Comparison of ENCODE assay signal across 16 cellular contexts in the genomic region with DNA sequence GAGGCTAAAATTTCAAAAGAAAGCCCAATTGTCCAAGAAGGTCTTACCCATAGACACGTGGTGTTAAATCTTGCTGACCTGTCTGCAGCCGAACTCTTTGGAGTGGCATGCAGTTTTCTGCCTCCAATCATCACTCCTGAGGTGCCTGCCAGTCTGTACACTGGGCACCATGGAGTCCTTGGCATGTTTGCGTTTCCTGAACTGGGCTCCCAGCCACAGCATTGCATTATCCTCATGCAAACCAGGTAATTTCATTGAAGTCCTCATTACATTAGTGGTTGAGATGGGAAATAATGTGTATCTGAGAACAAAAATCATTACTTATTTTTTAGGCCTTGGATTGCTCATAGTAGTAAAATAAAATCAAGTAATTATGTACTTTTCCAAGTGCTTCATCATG.
DNase-seq lines count a peak whose midpoint lies in the region; ATAC-seq and TF ChIP-seq lines count a peak whose summit lies in the region.
"Had no signal": no experiment of that assay in that cellular context is flagged by ENCODE, and none has a peak within 500 bp of the region (broad histone marks: within the 10 kb centered on the region; RNA-seq: fewer than 3 reads in every experiment).

No MANE protein-coding gene starts in this region.

- peak overlapping the region; percentile 76 to 99 (median 90) for H3K4me2 ChIP-seq in BLaER1 treated with 17β-estradiol and CSF1 and Interleukin-3, amounts not matched to agents 10 nM and 100 nM
- H3K4me2 ChIP-seq in mesenchymal stem cell (ENCODE audit: low read length, poor library complexity, severe bottlenecking), result no peak overlapping the region

- H3K9me3 Mint-ChIP-seq in mesothelial cell of epicardium, result no peaks in the 10 kb centered on the region
- H3K9me3 Mint-ChIP-seq: brain; immature natural killer cell; T-helper 2 cell treated with Interferon-gamma antibody and Interleukin-4, amounts not matched to agents 5 μg/mL and 100 μg/mL, for 36 hours had no signal

- WGBS in body of pancreas, 2 donors, result 11 to 18% methylated on average over 3 of the region's 3 CpGs
- 97% methylated on average over 2 of the region's 3 CpGs for WGBS in mesenchymal stem cell

- TF ChIP-seq POLR2A in body of pancreas (IDR thresholded peaks at IDR 0.05), result no peak

- H3K18ac ChIP-seq in mesenchymal stem cell (ENCODE audit: low read depth in 1 of 2, low read length in 2 of 2), result no peak overlapping the region

- H3K9me3 ChIP-seq in BLaER1 treated with 17β-estradiol and CSF1 and Interleukin-3, amounts not matched to agents 10 nM and 100 nM (replicated peaks in 1 of 11), result no peaks in the 10 kb centered on the region
- H3K9me3 ChIP-seq in body of pancreas (no peaks in the 10 kb centered on the region), mesenchymal stem cell (ENCODE audit: control insufficient read depth, low read length) (no peaks in the 10 kb centered on the region)
- H3K9me3 ChIP-seq: esophagus squamous epithelium had no signal

- H3K4ac ChIP-seq in mesenchymal stem cell (ENCODE audit: low read depth in 1 of 2, low read length in 2 of 2), result peak overlapping the region in 1 of 2 experiments; percentile 49

- H4K91ac ChIP-seq in mesenchymal stem cell (ENCODE audit: low read length), result no peak overlapping the region

- H3K14ac ChIP-seq in mesenchymal stem cell (ENCODE audit: low read length in 2 of 2), result no peak overlapping the region

- no peak overlapping the region for H2BK120ac ChIP-seq in mesenchymal stem cell (ENCODE audit: low read depth, low read length)

- peak overlapping the region in 1 of 10 experiments; percentile 12; a peak in 2 of 20 replicates for H3K4me3 ChIP-seq in BLaER1 treated with 17β-estradiol and CSF1 and Interleukin-3, amounts not matched to agents 10 nM and 100 nM
- H3K4me3 ChIP-seq in LNCaP clone FGC (ENCODE audit: low read depth, low read length) (no peak overlapping the region), body of pancreas (no peak overlapping the region), mesenchymal stem cell (ENCODE audit: insufficient read depth in 1 of 2, low read depth in 1 of 2, low read length in 2 of 2) (no peak overlapping the region)
- H3K4me3 ChIP-seq: esophagus squamous epithelium had no signal

- peak overlapping the region; percentile 18 to 96 (median 89); a peak in 21 of 22 replicates for H3K27ac ChIP-seq in BLaER1 treated with 17β-estradiol and CSF1 and Interleukin-3, amounts not matched to agents 10 nM and 100 nM
- H3K27ac ChIP-seq in body of pancreas (peak overlapping the region in 1 of 4 donors; percentile 2), mesenchymal stem cell (ENCODE audit: low read length, poor library complexity, severe bottlenecking) (no peak overlapping the region)
- H3K27ac ChIP-seq: esophagus squamous epithelium had no signal

- no peak overlapping the region for H3K27ac Mint-ChIP-seq in mesothelial cell of epicardium

- H3K36me3 ChIP-seq in BLaER1 treated with 17β-estradiol and CSF1 and Interleukin-3, amounts not matched to agents 10 nM and 100 nM, result peaks cover 0 to 7% (median 0%) of the 10 kb centered on the region in 11 experiments; a peak in 3 of 22 replicates
- H3K36me3 ChIP-seq in body of pancreas (replicated peaks in 1 of 2; ENCODE audit: insufficient read depth in 1 of 2, low read depth in 2 of 2) (no peaks in the 10 kb centered on the region), mesenchymal stem cell (ENCODE audit: control insufficient read depth in 1 of 2, insufficient read depth in 2 of 2, low read depth in 1 of 2, low read length in 2 of 2) (peaks cover 4 to 22% of the 10 kb centered on the region in 2 experiments)

- peak overlapping the region; percentile 46 for H4K8ac ChIP-seq in mesenchymal stem cell (ENCODE audit: low read length)

- H3K27me3 ChIP-seq in BLaER1 treated with 17β-estradiol and CSF1 and Interleukin-3, amounts not matched to agents 10 nM and 100 nM, result no peaks in the 10 kb centered on the region
- H3K27me3 ChIP-seq in body of pancreas (no peaks in the 10 kb centered on the region), mesenchymal stem cell (ENCODE audit: control insufficient read depth in 1 of 2, insufficient read depth in 1 of 2, low read length in 2 of 2) (no peaks in the 10 kb centered on the region)
- H3K27me3 ChIP-seq: esophagus squamous epithelium had no signal

- no peak overlapping the region for H2BK15ac ChIP-seq in mesenchymal stem cell (ENCODE audit: low read depth, poor library complexity, severe bottlenecking)

- ATAC-seq in body of pancreas, result peak; percentile 78
- ATAC-seq: activated CD4-positive, CD25-positive, alpha-beta regulatory T cell treated with anti-CD3 and anti-CD28 coated beads, Interleukin-2, amount 50 U/mL, for 24 hours; sciatic nerve had no signal

- peaks cover 23% of the 10 kb centered on the region for H3K36me3 Mint-ChIP-seq in mesothelial cell of epicardium

- H3K27me3 Mint-ChIP-seq in mesothelial cell of epicardium (ENCODE audit: low read depth), result no peaks in the 10 kb centered on the region

- DNase-seq in LNCaP clone FGC (ENCODE audit: low read depth) (peak; percentile 85), body of pancreas (peak; percentile 54 to 69 (median 57)), mesenchymal stem cell (no peak), anterior cingulate cortex (lab: John Stamatoyannopoulos, UW) (no peak), mesothelial cell of epicardium (ENCODE audit: low spot score in 2 of 2, unreplicated experiment in 2 of 2) (no peak), cortex of kidney (lab: John Stamatoyannopoulos, UW) (no peak)
- no peak for DNase-seq in activated effector memory CD4-positive, alpha-beta T cell treated with anti-CD3 and anti-CD28 coated beads, Interleukin-2, amount 50 U/mL, for 16 hours
- DNase-seq: esophagus squamous epithelium, GF-D8, immature natural killer cell, NCI-H2029 had no signal

- H3K4me1 ChIP-seq in BLaER1 treated with 17β-estradiol and CSF1 and Interleukin-3, amounts not matched to agents 10 nM and 100 nM, result peaks cover 90 to 100% (median 100%) of the 10 kb centered on the region in 10 experiments
- peaks cover 45% of the 10 kb centered on the region for H3K4me1 ChIP-seq in body of pancreas
- peaks cover 5% of the 10 kb centered on the region for H3K4me1 ChIP-seq in mesenchymal stem cell (ENCODE audit: control insufficient read depth, insufficient read depth, low read depth, low read length)

- H3K4me3 Mint-ChIP-seq in mesothelial cell of epicardium, result no peak overlapping the region
- H3K4me3 Mint-ChIP-seq: brain; T-helper 2 cell treated with Interferon-gamma antibody and Interleukin-4, amounts not matched to agents 5 μg/mL and 100 μg/mL, for 36 hours had no signal

- no peak overlapping the region for H2BK12ac ChIP-seq in mesenchymal stem cell (ENCODE audit: low read length in 2 of 2)

- peak overlapping the region in 9 of 11 experiments; percentile 26 to 77 (median 64); a peak in 12 of 22 replicates for H3K9ac ChIP-seq in BLaER1 treated with 17β-estradiol and CSF1 and Interleukin-3, amounts not matched to agents 10 nM and 100 nM
- H3K9ac ChIP-seq in mesenchymal stem cell (ENCODE audit: low read length), result no peak overlapping the region

- H2BK5ac ChIP-seq in mesenchymal stem cell (ENCODE audit: low read depth, low read length, poor library complexity, severe bottlenecking), result no peak overlapping the region

- no peak overlapping the region for H3K23ac ChIP-seq in mesenchymal stem cell (ENCODE audit: low read length in 2 of 2)

- H2AK5ac ChIP-seq in mesenchymal stem cell (ENCODE audit: low read length, severe bottlenecking), result no peak overlapping the region

- H3K79me1 ChIP-seq in mesenchymal stem cell (replicated peaks; ENCODE audit: low read length, poor library complexity, severe bottlenecking), result peaks cover 24% of the 10 kb centered on the region

- H4K20me1 ChIP-seq in BLaER1 treated with 17β-estradiol and CSF1 and Interleukin-3, amounts not matched to agents 10 nM and 100 nM, result no peaks in the 10 kb centered on the region

- peaks cover 12% of the 10 kb centered on the region for H3K4me1 Mint-ChIP-seq in mesothelial cell of epicardium

- no peak for TF ChIP-seq CTCF in LNCaP clone FGC (IDR thresholded peaks at IDR 0.05; ENCODE audit: control insufficient read depth, extremely low read depth, insufficient read depth)
- TF ChIP-seq CTCF in body of pancreas (IDR thresholded peaks at IDR 0.05), result no peak
- TF ChIP-seq CTCF in mesothelial cell of epicardium (IDR thresholded peaks at IDR 0.05; ENCODE audit: unreplicated experiment), result no peak

- H2AFZ ChIP-seq in mesenchymal stem cell (ENCODE audit: low read depth, low read length), result no peak overlapping the region

- intact Hi-C loops in body of pancreas (cut with DNase I), result no loop called here

Comparison
In these comparisons a context has a peak if more than half of its experiments do, and no peak if none do; other contexts are left out.
1. DNase-seq: peak in LNCaP clone FGC (single experiment) and body of pancreas (4 of 4); none in mesenchymal stem cell (single experiment), anterior cingulate cortex (0 of 58), mesothelial cell of epicardium (0 of 2), cortex of kidney (single experiment) and activated effector memory CD4-positive, alpha-beta T cell treated with anti-CD3 and anti-CD28 coated beads, Interleukin-2, amount 50 U/mL, for 16 hours (single experiment).